15 cellular contexts compared by ENCODE assay signal in the genomic region with DNA sequence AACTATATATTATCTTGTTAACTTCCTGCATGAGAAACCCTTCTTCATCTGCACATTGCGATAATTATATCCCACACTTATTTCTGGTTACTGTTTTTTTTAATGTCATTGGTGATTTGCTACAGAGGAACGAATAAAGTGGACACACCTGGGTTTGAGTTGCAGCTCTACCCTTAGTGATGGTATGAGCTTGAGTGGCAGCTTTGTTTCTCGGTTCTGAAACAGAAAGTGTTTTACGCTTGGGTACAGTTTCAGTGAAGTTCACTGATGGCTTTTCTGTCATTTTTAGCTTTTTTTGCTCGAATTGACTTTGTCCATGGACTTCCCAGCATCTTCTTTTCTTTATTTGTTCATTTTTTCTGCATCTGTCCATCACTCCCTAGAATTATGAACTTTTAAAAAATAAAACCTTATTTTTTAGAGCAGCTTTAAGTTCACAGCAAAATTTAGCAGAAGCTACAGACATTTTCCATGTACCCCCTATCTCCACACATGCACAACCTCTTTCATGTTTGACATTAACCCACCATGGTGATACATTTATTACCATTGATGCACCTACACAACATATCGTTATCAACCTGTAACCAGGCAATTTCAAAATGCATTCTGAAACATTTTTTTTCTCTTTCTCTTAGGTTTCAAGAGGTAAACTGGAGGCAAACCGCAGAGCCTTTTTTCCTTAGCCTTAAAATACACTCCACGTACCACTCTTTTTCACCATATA.
DNase-seq lines count a peak whose midpoint lies in the region; ATAC-seq and FAIRE-seq lines count a peak whose summit lies in the region.
"Had no signal": no experiment of that assay in that cellular context is flagged by ENCODE, and none has a peak within 500 bp of the region (broad histone marks: within the 10 kb centered on the region; RNA-seq: fewer than 3 reads in every experiment).

No MANE protein-coding gene starts in this region.

- no peak overlapping the region for H3K9ac ChIP-seq in BLaER1 treated with 17β-estradiol and CSF1 and Interleukin-3, amounts not matched to agents 10 nM and 100 nM

- no peak for DNase-seq in NCI-H510A (lab: John Stamatoyannopoulos, UW)
- DNase-seq in RCC 7860 (ENCODE audit: low spot score), result no peak
- no peak for DNase-seq in cerebellar nuclear complex (lab: John Stamatoyannopoulos, UW)
- no peak for DNase-seq in A172 (ENCODE audit: low spot score)
- DNase-seq: activated CD8-positive, alpha-beta memory T cell treated with anti-CD3 and anti-CD28 coated beads, Interleukin-2, amount 50 U/mL, for 4 hours; immature natural killer cell; NCI-H69; pancreas; SJCRH30; stimulated activated CD4-positive, alpha-beta T cell treated with anti-CD3 and anti-CD28 coated beads, Interleukin-12 subunit alpha, Interleukin-12 subunit beta, amount 100 ng/mL, for 4 hours had no signal

- H3K4me1 ChIP-seq in BLaER1 treated with 17β-estradiol and CSF1 and Interleukin-3, amounts not matched to agents 10 nM and 100 nM, result peaks cover 0 to 17% (median 10%) of the 10 kb centered on the region in 10 experiments; a peak in 10 of 20 replicates
- H3K4me1 ChIP-seq: pancreas, SJCRH30 had no signal

- no peaks in the 10 kb centered on the region for H3K27me3 ChIP-seq in BLaER1 treated with 17β-estradiol and CSF1 and Interleukin-3, amounts not matched to agents 10 nM and 100 nM
- H3K27me3 ChIP-seq: pancreas, SJCRH30 had no signal

- ATAC-seq in GM19395 (IDR thresholded peaks at IDR 0.05; ENCODE audit: unreplicated experiment) (peak; percentile 95), HG02678 (IDR thresholded peaks at IDR 0.05; ENCODE audit: unreplicated experiment) (peak; percentile 72), HG03460 (IDR thresholded peaks at IDR 0.05; ENCODE audit: unreplicated experiment) (peak; percentile 89)
- ATAC-seq: pancreas had no signal

- no peaks in the 10 kb centered on the region for H3K36me3 ChIP-seq in BLaER1 treated with 17β-estradiol and CSF1 and Interleukin-3, amounts not matched to agents 10 nM and 100 nM
- H3K36me3 ChIP-seq: pancreas, SJCRH30 had no signal

- FAIRE-seq in RCC 7860 (lab: Jason Lieb, UNC), result no peak
- FAIRE-seq: H54 had no signal

- H3K4me2 ChIP-seq in BLaER1 treated with 17β-estradiol and CSF1 and Interleukin-3, amounts not matched to agents 10 nM and 100 nM, result peak overlapping the region in 10 of 11 experiments; percentile 14 to 51 (median 30); a peak in 17 of 22 replicates

- no peaks in the 10 kb centered on the region for H4K20me1 ChIP-seq in BLaER1 treated with 17β-estradiol and CSF1 and Interleukin-3, amounts not matched to agents 10 nM and 100 nM

- H3K9me3 ChIP-seq in BLaER1 treated with 17β-estradiol and CSF1 and Interleukin-3, amounts not matched to agents 10 nM and 100 nM (replicated peaks in 1 of 11), result peaks cover 0 to 7% (median 4%) of the 10 kb centered on the region in 11 experiments; a peak in 7 of 22 replicates
- H3K9me3 ChIP-seq: SJCRH30 had no signal

- H3K4me3 ChIP-seq in BLaER1 treated with 17β-estradiol and CSF1 and Interleukin-3, amounts not matched to agents 10 nM and 100 nM, result no peak overlapping the region
- H3K4me3 ChIP-seq: pancreas, SJCRH30 had no signal

- H3K27ac ChIP-seq in BLaER1 treated with 17β-estradiol and CSF1 and Interleukin-3, amounts not matched to agents 10 nM and 100 nM, result no peak overlapping the region
- H3K27ac ChIP-seq: pancreas, SJCRH30 had no signal
